ENCODE assay signal across 8 cellular contexts in the genomic region with DNA sequence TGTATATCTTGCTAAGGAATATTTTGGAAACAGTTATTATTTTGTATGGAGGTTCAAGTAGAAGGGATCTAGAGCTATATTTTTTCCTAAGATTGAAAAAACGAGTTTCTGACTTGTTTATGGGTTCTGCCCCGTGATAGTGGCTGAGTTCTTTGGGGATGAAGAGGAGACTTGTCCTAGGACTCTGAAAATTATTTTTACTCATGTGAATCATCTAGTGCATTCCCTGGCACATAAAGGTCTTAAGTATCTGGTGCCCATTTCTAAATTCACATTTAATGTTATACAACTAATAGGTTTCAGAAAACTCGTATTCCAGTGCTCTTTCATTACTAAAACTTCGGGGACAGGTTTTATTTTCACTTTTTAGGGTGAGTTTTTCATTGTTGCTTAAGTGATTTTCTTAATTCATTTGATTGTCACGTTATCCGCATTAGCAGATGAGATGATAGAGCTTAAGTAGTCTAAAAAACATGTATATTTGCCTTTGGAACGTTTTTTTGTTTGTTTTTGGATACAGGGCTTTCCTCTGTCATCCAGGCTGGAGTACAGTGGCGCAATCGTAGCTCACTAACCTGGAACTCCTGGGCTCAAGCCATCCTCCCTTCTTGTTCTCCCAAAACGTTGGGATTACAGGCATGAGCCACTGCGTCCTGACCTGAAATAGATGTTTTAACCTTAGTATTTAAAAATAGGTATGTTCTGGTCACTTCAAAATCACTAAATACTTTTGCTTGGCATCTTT. TPM values are rescaled to one million over a fixed set of nuclear protein-coding genes. Genes with fewer than 3 reads are reported as not detected.
DNase-seq lines count a peak whose midpoint lies in the region; FAIRE-seq and TF ChIP-seq lines count a peak whose summit lies in the region.

No MANE protein-coding gene starts in this region.

- H3K27me3 Mint-ChIP-seq in osteocyte (ENCODE audit: unreplicated experiment): no peaks in the 10 kb centered on the region

- no peak overlapping the region for H3K14ac ChIP-seq in H1 (ENCODE audit: insufficient read length)

- no peak overlapping the region for H2BK5ac ChIP-seq in H1 (ENCODE audit: low read depth, low read length)

- H2BK20ac ChIP-seq in H1 (ENCODE audit: low read length): no peak overlapping the region

- peaks cover 0 to 7% of the 10 kb centered on the region in 2 experiments for H4K20me1 ChIP-seq in H1 (replicated peaks in 1 of 2; ENCODE audit: control insufficient read depth in 1 of 2, insufficient read depth in 2 of 2, low read length in 2 of 2)

- H3K4me3 Mint-ChIP-seq in osteocyte (ENCODE audit: unreplicated experiment): peak overlapping the region; percentile 94

- peaks cover 4 to 19% (median 9%) of the 10 kb centered on the region in 4 experiments; a peak in 6 of 8 replicates for H3K36me3 ChIP-seq in H1 (ENCODE audit: control insufficient read depth in 2 of 4, insufficient read depth in 4 of 4, low read length in 3 of 4)

- H3K23ac ChIP-seq in H1 (ENCODE audit: insufficient read length): no peak overlapping the region

- peaks cover 31% of the 10 kb centered on the region for H3K4me1 Mint-ChIP-seq in osteocyte (ENCODE audit: unreplicated experiment)

- TF ChIP-seq RAD21 in H1 (IDR thresholded peaks at IDR 0.05 in 1 of 2, conservative IDR thresholded peaks at IDR 0.05 in 1 of 2; ENCODE audit: low read depth in 2 of 2, low read length in 2 of 2): no peak

- DNase-seq in EH (ENCODE audit: low read depth): peak; percentile 38
- DNase-seq in OCI-M1 (lab: John Stamatoyannopoulos, UW): peak; percentile 71
- DNase-seq in H1 (ENCODE audit: low read depth in 1 of 2, low spot score in 2 of 2): no peak
- no peak for DNase-seq in osteocyte (ENCODE audit: extremely low spot score, unreplicated experiment)
- DNase-seq in NOMO-1 treated with DMSO at 0.1 percent for 48 hours (lab: John Stamatoyannopoulos, UW; ENCODE audit: unreplicated experiment): no peak
- no peak for DNase-seq in GM10248 (ENCODE audit: extremely low spot score)
- no peak for DNase-seq in GM19240 (ENCODE audit: insufficient read length, low spot score)
- no peak for DNase-seq in HuH-7.5 (ENCODE audit: low spot score)

- peaks cover 7% of the 10 kb centered on the region for H3K36me3 Mint-ChIP-seq in osteocyte (ENCODE audit: unreplicated experiment)

- H4K91ac ChIP-seq in H1 (replicated peaks; ENCODE audit: insufficient read length, low read length): no peak overlapping the region

- no peak overlapping the region for H4K8ac ChIP-seq in H1 (ENCODE audit: extremely low read depth, insufficient read depth, low read length)

- no peak overlapping the region for H3K27ac ChIP-seq in H1 (ENCODE audit: low read depth, low read length)

- peaks cover 2 to 5% (median 4%) of the 10 kb centered on the region in 4 experiments; a peak in 3 of 7 replicates for H3K4me1 ChIP-seq in H1 (replicated peaks in 1 of 4; ENCODE audit: control insufficient read depth in 3 of 4, insufficient read depth in 4 of 4, low read length in 3 of 4)

- no peak overlapping the region for H2AK5ac ChIP-seq in H1 (ENCODE audit: low read depth, low read length)

- H3K56ac ChIP-seq in H1 (replicated peaks; ENCODE audit: insufficient read length, low read depth, low read length): no peak overlapping the region

- 63% methylated on average over 11 of the region's 11 CpGs; no CpG with 5 or more reads in 1 of the 2 experiments for WGBS in H1 (ENCODE audit: extremely low coverage in 1 of 2, insufficient coverage in 1 of 2, insufficient read length in 1 of 2, insufficient replicate concordance in 2 of 2, low coverage in 1 of 2, low lambda C conversion rate in 2 of 2, missing lambda C conversion rate in 1 of 2), 2 experiments

- no peaks in the 10 kb centered on the region for H3K9me3 Mint-ChIP-seq in osteocyte (ENCODE audit: unreplicated experiment)

- H3K27me3 ChIP-seq in H1 (replicated peaks in 1 of 4; ENCODE audit: control insufficient read depth in 3 of 4, extremely low read depth in 1 of 4, insufficient read depth in 3 of 4, low read length in 3 of 4): no peaks in the 10 kb centered on the region

- no peak overlapping the region for H3K18ac ChIP-seq in H1 (ENCODE audit: extremely low read depth, low read length)

- H2BK15ac ChIP-seq in H1 (ENCODE audit: low read length): no peak overlapping the region

- peaks cover 11% of the 10 kb centered on the region for H3K23me2 ChIP-seq in H1 (ENCODE audit: low read depth, low read length)

- no peaks in the 10 kb centered on the region for H3K9me3 ChIP-seq in H1 (ENCODE audit: insufficient read depth in 2 of 2, low read depth in 1 of 2, low read length in 1 of 2)

- H4K5ac ChIP-seq in H1 (ENCODE audit: insufficient read length, low read depth, low read length): no peak overlapping the region

- H3K4ac ChIP-seq in H1 (replicated peaks; ENCODE audit: insufficient read length, low read depth, low read length): no peak overlapping the region

- no peak overlapping the region; a peak in 1 of 7 replicates for H3K9ac ChIP-seq in H1 (replicated peaks in 1 of 4; ENCODE audit: extremely low read depth in 1 of 4, low read depth in 3 of 4, low read length in 3 of 4)

- peak overlapping the region; percentile 91 for H3K27ac Mint-ChIP-seq in osteocyte (ENCODE audit: unreplicated experiment)

- H3K4me3 ChIP-seq in H1 (ENCODE audit: extremely low read depth in 1 of 4, insufficient read depth in 2 of 4, low read depth in 3 of 4, low read length in 4 of 4): peak overlapping the region; percentile 83 to 96 (median 92); a peak in 7 of 8 replicates

- CTCF ChIA-PET in H1 (lab: Charles Lee; ENCODE audit: partially characterized antibody): interaction anchor here (0.9 to 1.1 kb wide), 2 partner anchors 108 to 487 kb away, joined by 4 to 5 read pairs; a partner anchor contains a TSS
- CTCF ChIA-PET in GM10248 (lab: Yijun Ruan, JAX): interaction anchor here (0.9 to 2.3 kb wide), 7 partner anchors 8 to 245 kb away, joined by 3 to 12 read pairs (median 4); no protein-coding TSS in a partner anchor

- no peak overlapping the region for H2AFZ ChIP-seq in H1 (ENCODE audit: low read length)

- H2BK120ac ChIP-seq in H1 (replicated peaks; ENCODE audit: low read depth, low read length): no peak overlapping the region

- TF ChIP-seq POLR2A in H1 (IDR thresholded peaks at IDR 0.05; ENCODE audit: control extremely low read depth in 1 of 2, low read depth in 2 of 2, low read length in 2 of 2): no peak

- TF ChIP-seq CTCF in H1 (IDR thresholded peaks at IDR 0.05; ENCODE audit: control extremely low read depth in 1 of 3, insufficient read depth in 1 of 3, low read depth in 1 of 3, low read length in 3 of 3) (no peak), osteocyte (IDR thresholded peaks at IDR 0.05) (no peak), GM10248 (IDR thresholded peaks at IDR 0.05; ENCODE audit: control extremely low read depth, extremely low read depth, low read depth, missing control alignments) (no peak)

- no peak for TF ChIP-seq EP300 in H1 (IDR thresholded peaks at IDR 0.05; ENCODE audit: borderline replicate concordance in 1 of 2, low read depth in 2 of 2, low read length in 2 of 2)

- no peak for FAIRE-seq in H1 (lab: Jason Lieb, UNC)

- H2BK12ac ChIP-seq in H1 (ENCODE audit: low read depth, low read length): no peak overlapping the region

- no peaks in the 10 kb centered on the region; the same call in 1 of the 2 replicates for H3K79me1 ChIP-seq in H1 (ENCODE audit: low read depth, low read length)

- POLR2A ChIA-PET in H1 (lab: Charles Lee; ENCODE audit: partially characterized antibody): interaction anchor here (0.7 to 1.4 kb wide), 4 partner anchors 9 to 126 kb away, joined by 3 to 4 read pairs (median 3); no protein-coding TSS in a partner anchor
- POLR2A ChIA-PET in GM10248 (lab: Yijun Ruan, JAX): no interaction called here

- H3K79me2 ChIP-seq in H1 (ENCODE audit: control insufficient read depth in 1 of 2, insufficient read depth in 2 of 2, low read length in 2 of 2): peaks cover 41 to 63% of the 10 kb centered on the region in 2 experiments

- H3K4me2 ChIP-seq in H1 (ENCODE audit: insufficient read depth in 1 of 2, low read depth in 2 of 2, low read length in 2 of 2): peak overlapping the region; percentile 89 to 98

RNA-seq across cellular contexts. Expression of a gene that starts 2.1 kb away (rescaled TPM):
- 33.7 and 35.5 TPM in 2 replicates for total RNA-seq in H1 (2021; fragmentation: NEBNext Ultra II Directional; extraction: Animal tissue kit (Norgen Biotek cat#: 25700))
- polyA plus RNA-seq in H1 (2011; rRNA removed): 19.7 and 19.8 TPM in 2 replicates
- polyA plus RNA-seq in H1 (2011; cell fraction: cytosol; rRNA removed): 16.0 TPM
- 31.4 TPM for polyA plus RNA-seq in H1 (2011; cell fraction: nucleus; rRNA removed)
- 28.7 to 39.9 TPM (median 32.2 TPM) in 4 replicates for polyA plus RNA-seq in H1 (2012, experiment 1 of 2)
- polyA plus RNA-seq in H1 (2012, experiment 2 of 2): 2.5 TPM
- 16.5 TPM for polyA plus RNA-seq in H1 (2013, experiment 1 of 2)
- polyA plus RNA-seq in H1 (2013, experiment 2 of 2): 17.7 TPM
- 82.8 and 113 TPM in 2 replicates for polyA minus RNA-seq in H1 (2011; rRNA and poly(A)+ RNA removed)
- 29.5 TPM for polyA minus RNA-seq in H1 (2011; cell fraction: cytosol; rRNA and poly(A)+ RNA removed)
- polyA minus RNA-seq in H1 (2011; cell fraction: nucleus; rRNA and poly(A)+ RNA removed): 37.6 TPM
- 26.0 and 26.9 TPM in 2 replicates for total RNA-seq in osteocyte

RNA-seq across cellular contexts. Expression of a gene that starts 2.7 kb away (rescaled TPM):
- 35.1 and 35.8 TPM in 2 replicates for total RNA-seq in H1 (2021; fragmentation: NEBNext Ultra II Directional; extraction: Animal tissue kit (Norgen Biotek cat#: 25700))
- polyA plus RNA-seq in H1 (2011; rRNA removed): 10.0 and 16.8 TPM in 2 replicates
- 23.6 TPM for polyA plus RNA-seq in H1 (2011; cell fraction: cytosol; rRNA removed)
- polyA plus RNA-seq in H1 (2011; cell fraction: nucleus; rRNA removed): 17.7 TPM
- polyA plus RNA-seq in H1 (2012, experiment 1 of 2): 39.9 to 57.0 TPM (median 45.3 TPM) in 4 replicates
- polyA plus RNA-seq in H1 (2012, experiment 2 of 2): 14.5 TPM
- 39.3 TPM for polyA plus RNA-seq in H1 (2013, experiment 1 of 2)
- polyA plus RNA-seq in H1 (2013, experiment 2 of 2): 38.0 TPM
- 12.1 and 14.3 TPM in 2 replicates for polyA minus RNA-seq in H1 (2011; rRNA and poly(A)+ RNA removed)
- 6.8 TPM for polyA minus RNA-seq in H1 (2011; cell fraction: cytosol; rRNA and poly(A)+ RNA removed)
- polyA minus RNA-seq in H1 (2011; cell fraction: nucleus; rRNA and poly(A)+ RNA removed): 31.0 TPM
- total RNA-seq in osteocyte: 14.7 and 17.2 TPM in 2 replicates

RNA-seq across cellular contexts. Expression of a gene that starts 21.9 kb away (rescaled TPM):
- total RNA-seq in H1 (2021; fragmentation: NEBNext Ultra II Directional; extraction: Animal tissue kit (Norgen Biotek cat#: 25700)): not detected in 2 replicates
- not detected in 2 replicates for polyA plus RNA-seq in H1 (2011; rRNA removed)
- not detected for polyA plus RNA-seq in H1 (2011; cell fraction: cytosol; rRNA removed)
- not detected for polyA plus RNA-seq in H1 (2011; cell fraction: nucleus; rRNA removed)
- polyA plus RNA-seq in H1 (2012, experiment 1 of 2): 0.21 to 0.53 TPM (median 0.42 TPM) in 3 of 4 replicates, not detected in the other
- not detected for polyA plus RNA-seq in H1 (2012, experiment 2 of 2)
- not detected for polyA plus RNA-seq in H1 (2013, experiment 1 of 2)
- not detected for polyA plus RNA-seq in H1 (2013, experiment 2 of 2)
- not detected in 2 replicates for polyA minus RNA-seq in H1 (2011; rRNA and poly(A)+ RNA removed)
- polyA minus RNA-seq in H1 (2011; cell fraction: cytosol; rRNA and poly(A)+ RNA removed): not detected
- not detected for polyA minus RNA-seq in H1 (2011; cell fraction: nucleus; rRNA and poly(A)+ RNA removed)
- total RNA-seq in osteocyte: not detected in 2 replicates

RNA-seq across cellular contexts. Expression of a gene that starts 32.6 kb away (rescaled TPM):
- not detected in 2 replicates for total RNA-seq in H1 (2021; fragmentation: NEBNext Ultra II Directional; extraction: Animal tissue kit (Norgen Biotek cat#: 25700))
- polyA plus RNA-seq in H1 (2011; rRNA removed): not detected in 2 replicates
- polyA plus RNA-seq in H1 (2011; cell fraction: cytosol; rRNA removed): not detected
- polyA plus RNA-seq in H1 (2011; cell fraction: nucleus; rRNA removed): not detected
- 0.31 TPM in 1 of 4 replicates, not detected in the others for polyA plus RNA-seq in H1 (2012, experiment 1 of 2)
- not detected for polyA plus RNA-seq in H1 (2012, experiment 2 of 2)
- not detected for polyA plus RNA-seq in H1 (2013, experiment 1 of 2)
- not detected for polyA plus RNA-seq in H1 (2013, experiment 2 of 2)
- not detected in 2 replicates for polyA minus RNA-seq in H1 (2011; rRNA and poly(A)+ RNA removed)
- not detected for polyA minus RNA-seq in H1 (2011; cell fraction: cytosol; rRNA and poly(A)+ RNA removed)
- not detected for polyA minus RNA-seq in H1 (2011; cell fraction: nucleus; rRNA and poly(A)+ RNA removed)
- not detected in 2 replicates for total RNA-seq in osteocyte

RNA-seq across cellular contexts. Expression of a gene that starts 35.8 kb away (rescaled TPM):
- 1.3 and 1.4 TPM in 2 replicates for total RNA-seq in H1 (2021; fragmentation: NEBNext Ultra II Directional; extraction: Animal tissue kit (Norgen Biotek cat#: 25700))
- polyA plus RNA-seq in H1 (2011; rRNA removed): 1.7 and 2.3 TPM in 2 replicates
- polyA plus RNA-seq in H1 (2011; cell fraction: cytosol; rRNA removed): 2.7 TPM
- 9.9 TPM for polyA plus RNA-seq in H1 (2011; cell fraction: nucleus; rRNA removed)
- 1.8 to 2.6 TPM (median 2.4 TPM) in 4 replicates for polyA plus RNA-seq in H1 (2012, experiment 1 of 2)
- 0.72 TPM for polyA plus RNA-seq in H1 (2012, experiment 2 of 2)
- 1.0 TPM for polyA plus RNA-seq in H1 (2013, experiment 1 of 2)
- polyA plus RNA-seq in H1 (2013, experiment 2 of 2): 0.72 TPM
- 0.34 and 1.1 TPM in 2 replicates for polyA minus RNA-seq in H1 (2011; rRNA and poly(A)+ RNA removed)
- 0.95 TPM for polyA minus RNA-seq in H1 (2011; cell fraction: cytosol; rRNA and poly(A)+ RNA removed)
- 3.7 TPM for polyA minus RNA-seq in H1 (2011; cell fraction: nucleus; rRNA and poly(A)+ RNA removed)
- total RNA-seq in osteocyte: 0.51 and 0.76 TPM in 2 replicates

Comparison
In these comparisons a context has a peak if more than half of its experiments do, and no peak if none do; other contexts are left out.
1. DNase-seq: peak in EH (single experiment) and OCI-M1 (single experiment); none in H1 (0 of 2), osteocyte (single experiment), NOMO-1 treated with DMSO at 0.1 percent for 48 hours (single experiment), GM10248 (single experiment), GM19240 (single experiment) and HuH-7.5 (single experiment).